Comparison of ENCODE assay signal across 2 cellular contexts in genomic region chr10:128529225-128529624, GRCh38.
TF ChIP-seq lines count a peak whose summit lies in the region.

No MANE protein-coding gene starts in this region.

TF ChIP-seq in WTC11, 78 proteins besides CTCF, POLR2A, EP300 and RAD21 (continued from another document):
- TF ChIP-seq SMAD4 (CRISPR knock-in tag; IDR thresholded peaks at IDR 0.05) (no peak), NFE2L1 (CRISPR knock-in tag; IDR thresholded peaks at IDR 0.05) (no peak), EMX1 (CRISPR knock-in tag; IDR thresholded peaks at IDR 0.05) (no peak), NFATC4 (CRISPR knock-in tag; IDR thresholded peaks at IDR 0.05) (no peak), CBFB (CRISPR knock-in tag; IDR thresholded peaks at IDR 0.05; ENCODE audit: low read depth) (no peak), TP53 (CRISPR knock-in tag; IDR thresholded peaks at IDR 0.05) (no peak), SMAD3 (CRISPR knock-in tag; IDR thresholded peaks at IDR 0.05; ENCODE audit: borderline replicate concordance) (no peak), ZNF281 (CRISPR knock-in tag; IDR thresholded peaks at IDR 0.05) (no peak), ZNF219 (CRISPR knock-in tag; IDR thresholded peaks at IDR 0.05; ENCODE audit: borderline replicate concordance) (no peak), FOXK1 (CRISPR knock-in tag; IDR thresholded peaks at IDR 0.05) (no peak), FOXP1 (CRISPR knock-in tag; IDR thresholded peaks at IDR 0.05; ENCODE audit: borderline replicate concordance) (no peak), ZNF396 (CRISPR knock-in tag; IDR thresholded peaks at IDR 0.05; ENCODE audit: borderline replicate concordance) (no peak), ZNF416 (CRISPR knock-in tag; IDR thresholded peaks at IDR 0.05) (no peak), ZNF423 (CRISPR knock-in tag; IDR thresholded peaks at IDR 0.05) (no peak)
- TF ChIP-seq, protein P1, sequence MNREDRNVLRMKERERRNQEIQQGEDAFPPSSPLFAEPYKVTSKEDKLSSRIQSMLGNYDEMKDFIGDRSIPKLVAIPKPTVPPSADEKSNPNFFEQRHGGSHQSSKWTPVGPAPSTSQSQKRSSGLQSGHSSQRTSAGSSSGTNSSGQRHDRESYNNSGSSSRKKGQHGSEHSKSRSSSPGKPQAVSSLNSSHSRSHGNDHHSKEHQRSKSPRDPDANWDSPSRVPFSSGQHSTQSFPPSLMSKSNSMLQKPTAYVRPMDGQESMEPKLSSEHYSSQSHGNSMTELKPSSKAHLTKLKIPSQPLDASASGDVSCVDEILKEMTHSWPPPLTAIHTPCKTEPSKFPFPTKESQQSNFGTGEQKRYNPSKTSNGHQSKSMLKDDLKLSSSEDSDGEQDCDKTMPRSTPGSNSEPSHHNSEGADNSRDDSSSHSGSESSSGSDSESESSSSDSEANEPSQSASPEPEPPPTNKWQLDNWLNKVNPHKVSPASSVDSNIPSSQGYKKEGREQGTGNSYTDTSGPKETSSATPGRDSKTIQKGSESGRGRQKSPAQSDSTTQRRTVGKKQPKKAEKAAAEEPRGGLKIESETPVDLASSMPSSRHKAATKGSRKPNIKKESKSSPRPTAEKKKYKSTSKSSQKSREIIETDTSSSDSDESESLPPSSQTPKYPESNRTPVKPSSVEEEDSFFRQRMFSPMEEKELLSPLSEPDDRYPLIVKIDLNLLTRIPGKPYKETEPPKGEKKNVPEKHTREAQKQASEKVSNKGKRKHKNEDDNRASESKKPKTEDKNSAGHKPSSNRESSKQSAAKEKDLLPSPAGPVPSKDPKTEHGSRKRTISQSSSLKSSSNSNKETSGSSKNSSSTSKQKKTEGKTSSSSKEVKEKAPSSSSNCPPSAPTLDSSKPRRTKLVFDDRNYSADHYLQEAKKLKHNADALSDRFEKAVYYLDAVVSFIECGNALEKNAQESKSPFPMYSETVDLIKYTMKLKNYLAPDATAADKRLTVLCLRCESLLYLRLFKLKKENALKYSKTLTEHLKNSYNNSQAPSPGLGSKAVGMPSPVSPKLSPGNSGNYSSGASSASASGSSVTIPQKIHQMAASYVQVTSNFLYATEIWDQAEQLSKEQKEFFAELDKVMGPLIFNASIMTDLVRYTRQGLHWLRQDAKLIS (CRISPR knock-in tag; IDR thresholded peaks at IDR 0.05; ENCODE audit: borderline replicate concordance): no peak
- TF ChIP-seq, protein P2, sequence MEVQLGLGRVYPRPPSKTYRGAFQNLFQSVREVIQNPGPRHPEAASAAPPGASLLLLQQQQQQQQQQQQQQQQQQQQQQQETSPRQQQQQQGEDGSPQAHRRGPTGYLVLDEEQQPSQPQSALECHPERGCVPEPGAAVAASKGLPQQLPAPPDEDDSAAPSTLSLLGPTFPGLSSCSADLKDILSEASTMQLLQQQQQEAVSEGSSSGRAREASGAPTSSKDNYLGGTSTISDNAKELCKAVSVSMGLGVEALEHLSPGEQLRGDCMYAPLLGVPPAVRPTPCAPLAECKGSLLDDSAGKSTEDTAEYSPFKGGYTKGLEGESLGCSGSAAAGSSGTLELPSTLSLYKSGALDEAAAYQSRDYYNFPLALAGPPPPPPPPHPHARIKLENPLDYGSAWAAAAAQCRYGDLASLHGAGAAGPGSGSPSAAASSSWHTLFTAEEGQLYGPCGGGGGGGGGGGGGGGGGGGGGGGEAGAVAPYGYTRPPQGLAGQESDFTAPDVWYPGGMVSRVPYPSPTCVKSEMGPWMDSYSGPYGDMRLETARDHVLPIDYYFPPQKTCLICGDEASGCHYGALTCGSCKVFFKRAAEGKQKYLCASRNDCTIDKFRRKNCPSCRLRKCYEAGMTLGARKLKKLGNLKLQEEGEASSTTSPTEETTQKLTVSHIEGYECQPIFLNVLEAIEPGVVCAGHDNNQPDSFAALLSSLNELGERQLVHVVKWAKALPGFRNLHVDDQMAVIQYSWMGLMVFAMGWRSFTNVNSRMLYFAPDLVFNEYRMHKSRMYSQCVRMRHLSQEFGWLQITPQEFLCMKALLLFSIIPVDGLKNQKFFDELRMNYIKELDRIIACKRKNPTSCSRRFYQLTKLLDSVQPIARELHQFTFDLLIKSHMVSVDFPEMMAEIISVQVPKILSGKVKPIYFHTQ (CRISPR knock-in tag; IDR thresholded peaks at IDR 0.05): no peak

TF ChIP-seq in H1, 55 proteins besides CTCF, POLR2A, EP300 and RAD21 (continued from another document):
- TF ChIP-seq JUND (IDR thresholded peaks at IDR 0.05; ENCODE audit: low read length): no peak
